1 cellular context compared by ENCODE assay signal in the genomic region with DNA sequence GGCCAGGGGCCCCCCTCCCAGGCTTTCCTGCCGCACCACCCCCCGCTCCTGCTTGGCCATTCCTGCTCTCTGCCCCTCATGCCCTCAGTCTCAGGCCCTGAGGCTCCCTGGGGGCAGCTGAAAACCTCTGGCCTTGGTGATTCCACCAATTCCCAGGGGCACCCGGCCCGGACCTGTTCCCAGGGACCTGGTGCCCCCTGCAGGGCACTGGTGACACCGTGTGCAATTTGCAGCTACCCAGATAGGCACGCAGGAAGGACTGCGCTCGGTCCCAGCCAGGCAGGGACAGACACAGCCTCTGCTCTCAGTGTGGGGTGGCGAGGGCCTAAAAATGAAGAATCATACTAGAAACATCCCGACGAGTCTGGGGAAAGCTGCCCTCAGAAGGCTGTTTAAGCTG.
TF ChIP-seq lines count a peak whose summit lies in the region.

No MANE protein-coding gene starts in this region.

TF ChIP-seq in K562, 482 proteins besides CTCF, POLR2A, EP300 and RAD21:
- TF ChIP-seq SMC3 (conservative IDR thresholded peaks at IDR 0.05; ENCODE audit: insufficient read depth, low read depth, low read length), result peak; percentile 45; the same call in 1 of the 2 replicates
- TF ChIP-seq, protein P1, sequence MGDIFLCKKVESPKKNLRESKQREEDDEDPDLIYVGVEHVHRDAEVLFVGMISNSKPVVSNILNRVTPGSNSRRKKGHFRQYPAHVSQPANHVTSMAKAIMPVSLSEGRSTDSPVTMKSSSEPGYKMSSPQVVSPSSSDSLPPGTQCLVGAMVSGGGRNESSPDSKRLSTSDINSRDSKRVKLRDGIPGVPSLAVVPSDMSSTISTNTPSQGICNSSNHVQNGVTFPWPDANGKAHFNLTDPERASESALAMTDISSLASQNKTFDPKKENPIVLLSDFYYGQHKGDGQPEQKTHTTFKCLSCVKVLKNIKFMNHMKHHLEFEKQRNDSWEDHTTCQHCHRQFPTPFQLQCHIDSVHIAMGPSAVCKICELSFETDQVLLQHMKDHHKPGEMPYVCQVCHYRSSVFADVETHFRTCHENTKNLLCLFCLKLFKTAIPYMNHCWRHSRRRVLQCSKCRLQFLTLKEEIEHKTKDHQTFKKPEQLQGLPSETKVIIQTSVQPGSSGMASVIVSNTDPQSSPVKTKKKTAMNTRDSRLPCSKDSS (IDR thresholded peaks at IDR 0.05; ENCODE audit: low read depth, partially characterized antibody), result no peak
- TF ChIP-seq, protein P2, sequence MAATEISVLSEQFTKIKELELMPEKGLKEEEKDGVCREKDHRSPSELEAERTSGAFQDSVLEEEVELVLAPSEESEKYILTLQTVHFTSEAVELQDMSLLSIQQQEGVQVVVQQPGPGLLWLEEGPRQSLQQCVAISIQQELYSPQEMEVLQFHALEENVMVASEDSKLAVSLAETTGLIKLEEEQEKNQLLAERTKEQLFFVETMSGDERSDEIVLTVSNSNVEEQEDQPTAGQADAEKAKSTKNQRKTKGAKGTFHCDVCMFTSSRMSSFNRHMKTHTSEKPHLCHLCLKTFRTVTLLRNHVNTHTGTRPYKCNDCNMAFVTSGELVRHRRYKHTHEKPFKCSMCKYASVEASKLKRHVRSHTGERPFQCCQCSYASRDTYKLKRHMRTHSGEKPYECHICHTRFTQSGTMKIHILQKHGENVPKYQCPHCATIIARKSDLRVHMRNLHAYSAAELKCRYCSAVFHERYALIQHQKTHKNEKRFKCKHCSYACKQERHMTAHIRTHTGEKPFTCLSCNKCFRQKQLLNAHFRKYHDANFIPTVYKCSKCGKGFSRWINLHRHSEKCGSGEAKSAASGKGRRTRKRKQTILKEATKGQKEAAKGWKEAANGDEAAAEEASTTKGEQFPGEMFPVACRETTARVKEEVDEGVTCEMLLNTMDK (IDR thresholded peaks at IDR 0.05; ENCODE audit: borderline replicate concordance, insufficient read depth, low read depth, low read length, poor library complexity, severe bottlenecking), result peak; percentile 82
